Comparison of ENCODE assay signal across 1 cellular context in genomic region chr6:142843344-142843743, GRCh38.
TF ChIP-seq lines count a peak whose summit lies in the region.

No MANE protein-coding gene starts in this region.

TF ChIP-seq in GM12878, 131 proteins besides CTCF, POLR2A, EP300 and RAD21 (continued from another document):
- TF ChIP-seq NKRF (conservative IDR thresholded peaks at IDR 0.05) (no peak), MYC (IDR thresholded peaks at IDR 0.05; ENCODE audit: insufficient read depth, insufficient read length, insufficient replicate concordance, low read length, severe bottlenecking) (no peak), ATF3 (IDR thresholded peaks at IDR 0.05; ENCODE audit: borderline replicate concordance, extremely low read depth, low read depth, low read length) (no peak), HDGF (IDR thresholded peaks at IDR 0.05) (0 out of 2 replicates have a peak, but pooled peaks have one; percentile 47), SUPT20H (IDR thresholded peaks at IDR 0.05; ENCODE audit: borderline replicate concordance, control insufficient read depth, low read depth, low read length) (no peak), PAX5 (IDR thresholded peaks at IDR 0.05; ENCODE audit: borderline replicate concordance, low read depth, low read length) (no peak), CBX3 (IDR thresholded peaks at IDR 0.05; ENCODE audit: borderline replicate concordance, low read depth) (no peak), ZNF207 (IDR thresholded peaks at IDR 0.05; ENCODE audit: borderline replicate concordance) (no peak)
